20 cellular contexts compared by ENCODE assay signal in the genomic region with DNA sequence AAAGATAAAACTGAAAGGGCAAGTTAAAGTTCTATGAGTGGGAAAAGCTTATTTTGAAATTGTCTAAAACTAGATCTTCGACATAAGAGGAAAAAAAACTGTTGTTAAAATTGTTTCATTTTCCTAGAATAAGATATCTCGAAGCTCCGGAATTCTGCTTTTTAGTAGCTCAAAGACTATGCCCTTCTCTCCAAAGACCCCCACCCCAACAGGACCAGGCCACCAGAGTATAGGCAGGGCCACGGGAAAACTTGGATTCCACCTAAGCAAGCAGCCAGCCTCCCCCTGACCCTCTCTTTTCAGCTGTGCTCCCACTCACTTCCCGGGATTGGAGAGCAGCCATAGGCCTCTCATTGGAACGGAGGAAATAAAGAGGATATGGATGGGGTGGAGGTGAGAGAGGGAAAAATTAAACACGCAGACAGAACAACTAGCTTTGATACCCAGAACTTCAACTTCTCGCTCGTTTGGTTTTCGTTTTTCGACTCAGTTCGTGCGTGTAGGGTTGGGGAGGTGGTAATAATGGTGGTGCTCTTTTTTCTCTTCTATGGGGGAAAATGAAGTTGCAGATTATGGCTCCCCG. TPM values are rescaled to one million over a fixed set of nuclear protein-coding genes. Genes with fewer than 3 reads are reported as not detected.
DNase-seq lines count a peak whose midpoint lies in the region; ATAC-seq and TF ChIP-seq lines count a peak whose summit lies in the region.
"Had no signal": no experiment of that assay in that cellular context is flagged by ENCODE, and none has a peak within 500 bp of the region (broad histone marks: within the 10 kb centered on the region; RNA-seq: fewer than 3 reads in every experiment).

No MANE protein-coding gene starts in this region.

- ATAC-seq in stimulated activated naive CD8-positive, alpha-beta T cell treated with anti-CD3 and anti-CD28 coated beads, Interleukin-15, Interleukin-2, amounts not matched to agents 100 U/mL and 50 U/mL, for 24 hours = no peak
- no peak for ATAC-seq in activated B cell treated with CpG ODN at 0.5 μM for 24 hours (ENCODE audit: low read depth)
- no peak for ATAC-seq in HG03045 (IDR thresholded peaks at IDR 0.05; ENCODE audit: unreplicated experiment)
- no peak for ATAC-seq in GM19452 (IDR thresholded peaks at IDR 0.05; ENCODE audit: unreplicated experiment)
- no peak for ATAC-seq in GM21717 (IDR thresholded peaks at IDR 0.05; ENCODE audit: unreplicated experiment)
- ATAC-seq: body of pancreas had no signal

- peaks cover 9% of the 10 kb centered on the region for H3K36me3 Mint-ChIP-seq in stimulated activated naive CD8-positive, alpha-beta T cell treated with anti-CD3 and anti-CD28 coated beads, Interleukin-15, Interleukin-2, amounts not matched to agents 100 ng/mL and 50 ng/mL, for 24 hours (ENCODE audit: low read depth)
- no peaks in the 10 kb centered on the region for H3K36me3 Mint-ChIP-seq in activated B cell treated with CpG ODN at 0.5 μM for 24 hours (ENCODE audit: low read depth)

- POLR2A ChIA-PET in activated B cell treated with CpG ODN at 0.5 μM for 24 hours (lab: Charles Lee) = no interaction called here

- intact Hi-C loops in activated B cell treated with CpG ODN at 0.5 μM for 24 hours (cut with micrococcal nuclease) = loop anchor here (5.0 to 10.0 kb wide), 3 partner anchors 647 to 1716 kb away; partner anchors contain the start of genes KCTD12 and NDFIP2

- H3K4me1 Mint-ChIP-seq in stimulated activated naive CD8-positive, alpha-beta T cell treated with anti-CD3 and anti-CD28 coated beads, Interleukin-15, Interleukin-2, amounts not matched to agents 100 ng/mL and 50 ng/mL, for 24 hours (ENCODE audit: low read depth) = peaks cover 35% of the 10 kb centered on the region
- peaks cover 38% of the 10 kb centered on the region for H3K4me1 Mint-ChIP-seq in activated B cell treated with CpG ODN at 0.5 μM for 24 hours

- DNase-seq in stimulated activated naive CD8-positive, alpha-beta T cell treated with anti-CD3 and anti-CD28 coated beads, Interleukin-15, Interleukin-2, amounts not matched to agents 100 U/mL and 50 U/mL, for 24 hours = no peak
- DNase-seq in activated B cell treated with CpG ODN at 0.5 μM for 24 hours (no peak), left kidney (ENCODE audit: low read depth, low spot score) (peak; percentile 25), NCI-H2227 treated with DMSO at 0.1 percent for 48 hours (lab: John Stamatoyannopoulos, UW) (no peak)
- DNase-seq: activated gamma-delta T cell; body of pancreas; DMS153; mesenchymal stem cell; NCI-H2029; NCI-H510A; nucleus accumbens; stimulated activated CD4-positive, alpha-beta T cell treated with anti-CD3 and anti-CD28 coated beads, Interleukin-2, amount 100 ng/mL, for 48 hours; thyroid gland had no signal

- peaks cover 84% of the 10 kb centered on the region for H3K27me3 Mint-ChIP-seq in stimulated activated naive CD8-positive, alpha-beta T cell treated with anti-CD3 and anti-CD28 coated beads, Interleukin-15, Interleukin-2, amounts not matched to agents 100 ng/mL and 50 ng/mL, for 24 hours
- peaks cover 57% of the 10 kb centered on the region for H3K27me3 Mint-ChIP-seq in activated B cell treated with CpG ODN at 0.5 μM for 24 hours

- TF ChIP-seq CTCF in activated B cell treated with CpG ODN at 0.5 μM for 24 hours (IDR thresholded peaks at IDR 0.05) = no peak

- CTCF ChIA-PET in activated B cell treated with CpG ODN at 0.5 μM for 24 hours (lab: Charles Lee) = no interaction called here

- peak overlapping the region; percentile 36 for H3K4me3 Mint-ChIP-seq in stimulated activated naive CD8-positive, alpha-beta T cell treated with anti-CD3 and anti-CD28 coated beads, Interleukin-15, Interleukin-2, amounts not matched to agents 100 ng/mL and 50 ng/mL, for 24 hours
- H3K4me3 Mint-ChIP-seq in activated B cell treated with CpG ODN at 0.5 μM for 24 hours = peak overlapping the region; percentile 20

- H3K27ac Mint-ChIP-seq in stimulated activated naive CD8-positive, alpha-beta T cell treated with anti-CD3 and anti-CD28 coated beads, Interleukin-15, Interleukin-2, amounts not matched to agents 100 ng/mL and 50 ng/mL, for 24 hours = no peak overlapping the region
- H3K27ac Mint-ChIP-seq in activated B cell treated with CpG ODN at 0.5 μM for 24 hours = no peak overlapping the region
- H3K27ac Mint-ChIP-seq: dendritic cell treated with granulocyte-macrophage colony-stimulating factor and Interleukin-4, amounts not matched to agents 40 ng/mL and 50 ng/mL, for 4 days had no signal

- no peaks in the 10 kb centered on the region for H3K9me3 Mint-ChIP-seq in stimulated activated naive CD8-positive, alpha-beta T cell treated with anti-CD3 and anti-CD28 coated beads, Interleukin-15, Interleukin-2, amounts not matched to agents 100 ng/mL and 50 ng/mL, for 24 hours
- H3K9me3 Mint-ChIP-seq in activated B cell treated with CpG ODN at 0.5 μM for 24 hours = peaks cover 3% of the 10 kb centered on the region
- H3K9me3 Mint-ChIP-seq: dendritic cell treated with granulocyte-macrophage colony-stimulating factor and Interleukin-4, amounts not matched to agents 40 ng/mL and 50 ng/mL, for 4 days had no signal

RNA-seq across cellular contexts. Expression of gene POU4F1, which starts 2.9 kb away (rescaled TPM):
- total RNA-seq in activated B cell treated with CpG ODN at 0.5 μM for 24 hours = 0.04 and 0.07 TPM in 2 replicates
- total RNA-seq: body of pancreas, esophagus muscularis mucosa, SJSA1, thyroid gland had no signal

RNA-seq across cellular contexts. Expression of gene OBI1, which starts 58.5 kb away (rescaled TPM):
- 16.2 and 19.1 TPM in 2 replicates for total RNA-seq in activated B cell treated with CpG ODN at 0.5 μM for 24 hours
